28 cellular contexts compared by ENCODE assay signal in genomic region chr4:148550788-148551187, GRCh38.
"Had no signal": no experiment of that assay in that cellular context is flagged by ENCODE, and none has a peak within 500 bp of the region (broad histone marks: within the 10 kb centered on the region; RNA-seq: fewer than 3 reads in every experiment).

No MANE protein-coding gene starts in this region.

- H3K4me1 ChIP-seq: colonic mucosa, esophagus muscularis mucosa, esophagus squamous epithelium, foreskin keratinocyte, gastrocnemius medialis, gastroesophageal sphincter, heart left ventricle, heart right ventricle had no signal

- H3K9me3 Mint-ChIP-seq: effector memory CD8-positive, alpha-beta T cell; endodermal cell had no signal

- H3K9me3 ChIP-seq: colonic mucosa, esophagus muscularis mucosa, esophagus squamous epithelium, gastrocnemius medialis, gastroesophageal sphincter, heart left ventricle, heart right ventricle had no signal

- H3K4me1 Mint-ChIP-seq: endodermal cell had no signal

- H3K27me3 Mint-ChIP-seq: dendritic cell treated with granulocyte-macrophage colony-stimulating factor and Interleukin-4, amounts not matched to agents 40 ng/mL and 50 ng/mL, for 4 days had no signal

- H3K4me3 Mint-ChIP-seq: dendritic cell treated with granulocyte-macrophage colony-stimulating factor and Interleukin-4, amounts not matched to agents 40 ng/mL and 50 ng/mL, for 4 days; effector memory CD8-positive, alpha-beta T cell; endodermal cell had no signal

- FAIRE-seq: colon, endometrium, endothelial cell of umbilical vein, frontal cortex had no signal

- H3K36me3 ChIP-seq: colonic mucosa, esophagus muscularis mucosa, esophagus squamous epithelium, gastrocnemius medialis, gastroesophageal sphincter, heart left ventricle, heart right ventricle had no signal

- ATAC-seq: effector memory CD8-positive, alpha-beta T cell; esophagus mucosa; foreskin keratinocyte; gastrocnemius medialis; gastroesophageal sphincter; heart left ventricle; heart right ventricle had no signal

- H3K27ac Mint-ChIP-seq: dendritic cell treated with granulocyte-macrophage colony-stimulating factor and Interleukin-4, amounts not matched to agents 40 ng/mL and 50 ng/mL, for 4 days; effector memory CD8-positive, alpha-beta T cell; endodermal cell had no signal

- DNase-seq: colonic mucosa; cortex of kidney; dorsolateral prefrontal cortex; effector CD4-positive, alpha-beta T cell; effector CD8-positive, alpha-beta T cell; effector memory CD4-positive, alpha-beta T cell; effector memory CD8-positive, alpha-beta T cell; endodermal cell; erythroblast; esophagus squamous epithelium; foreskin fibroblast; foreskin keratinocyte; foreskin melanocyte; gastrocnemius medialis; glutamatergic neuron; head of caudate nucleus; heart left ventricle; heart right ventricle had no signal

- H3K4me3 ChIP-seq: colonic mucosa, coronary artery, dorsolateral prefrontal cortex, esophagus muscularis mucosa, esophagus squamous epithelium, gastrocnemius medialis, gastroesophageal sphincter, heart left ventricle, heart right ventricle had no signal

- H3K27me3 ChIP-seq: colonic mucosa, dorsolateral prefrontal cortex, esophagus muscularis mucosa, esophagus squamous epithelium, foreskin keratinocyte, gastrocnemius medialis, gastroesophageal sphincter, heart left ventricle, heart right ventricle had no signal

- H3K27ac ChIP-seq: colonic mucosa, coronary artery, dorsolateral prefrontal cortex, epithelial cell of prostate, esophagus muscularis mucosa, esophagus squamous epithelium, foreskin keratinocyte, gastrocnemius medialis, gastroesophageal sphincter, heart left ventricle, heart right ventricle had no signal
